ENCODE assay signal across 1 cellular context in the genomic region with DNA sequence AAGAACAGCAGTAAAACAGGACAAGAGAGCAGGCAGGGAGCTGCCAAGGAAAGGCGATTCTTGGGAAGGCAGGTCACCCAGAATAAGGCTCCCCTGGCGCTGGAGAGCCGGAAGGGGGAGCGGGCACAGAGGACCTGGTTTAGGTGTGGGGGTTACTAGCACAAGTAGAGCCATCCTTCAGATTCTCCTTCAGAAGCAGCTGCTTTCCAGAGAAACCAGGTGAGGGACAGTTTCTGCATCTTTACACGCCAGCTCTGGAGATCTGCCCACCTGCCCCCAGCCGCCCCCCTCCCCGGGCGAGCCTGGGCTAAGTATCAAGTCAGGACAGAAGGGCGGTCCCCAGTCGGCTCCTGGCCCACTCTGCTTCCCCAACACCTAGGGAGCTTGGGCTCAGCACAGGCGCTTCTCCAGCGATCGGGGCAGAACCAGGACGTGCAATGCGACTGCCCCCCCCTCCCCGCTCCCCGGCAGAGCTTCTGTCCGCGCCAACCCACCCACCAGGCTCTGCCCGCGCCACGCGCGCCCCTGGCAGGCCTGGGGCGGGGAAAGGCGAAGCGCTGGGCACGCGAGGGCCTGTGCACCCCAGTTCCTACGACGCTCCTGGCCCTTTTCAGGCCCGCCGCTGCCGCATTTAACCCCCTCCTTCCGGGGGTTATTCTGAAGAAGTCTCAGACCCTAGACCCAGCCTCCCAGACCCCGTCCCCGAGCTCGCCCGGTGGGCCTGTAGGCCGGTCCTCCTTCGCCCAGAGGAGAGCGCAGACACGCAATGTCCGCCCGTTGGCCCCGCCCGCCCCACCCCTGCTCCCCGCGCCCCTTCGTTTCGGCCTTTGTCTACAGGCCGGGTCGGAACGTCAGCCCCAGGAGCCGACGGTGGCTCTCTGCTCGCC.
TF ChIP-seq lines count a peak whose summit lies in the region.

No MANE protein-coding gene starts in this region.

TF ChIP-seq in H1, 55 proteins besides CTCF, POLR2A, EP300 and RAD21:
- TF ChIP-seq YY1 (IDR thresholded peaks at IDR 0.05; ENCODE audit: low read depth, low read length) (no peak), RNF2 (IDR thresholded peaks at IDR 0.05; ENCODE audit: borderline replicate concordance, low read depth, low read length, missing control alignments, poor library complexity, severe bottlenecking) (peak; percentile 92), ZNF274 (IDR thresholded peaks at IDR 0.05; ENCODE audit: borderline replicate concordance, extremely low read depth, low read length) (no peak), NANOG (IDR thresholded peaks at IDR 0.05; ENCODE audit: insufficient read depth, low read depth, low read length, poor library complexity, severe bottlenecking) (no peak), SUZ12 (IDR thresholded peaks at IDR 0.05; ENCODE audit: low read length) (peak; percentile 65; the same call in 1 of the 2 replicates), TCF12 (IDR thresholded peaks at IDR 0.05; ENCODE audit: low read depth, low read length) (no peak), TAF7 (optimal IDR thresholded peaks at IDR 0.05; ENCODE audit: borderline replicate concordance, low read depth, low read length) (no peak), SIN3A (conservative IDR thresholded peaks at IDR 0.05 in 1 of 2, IDR thresholded peaks at IDR 0.05 in 1 of 2; ENCODE audit: low read depth in 1 of 2, low read length in 2 of 2) (no peak), KDM5A (IDR thresholded peaks at IDR 0.05; ENCODE audit: low read length) (no peak), MAFK (IDR thresholded peaks at IDR 0.05; ENCODE audit: low read depth, low read length) (no peak), SAP30 (IDR thresholded peaks at IDR 0.05; ENCODE audit: insufficient read depth, insufficient replicate concordance, low read length) (no peak), RFX5 (IDR thresholded peaks at IDR 0.05; ENCODE audit: borderline replicate concordance, low read depth, low read length) (no peak), ASH2L (IDR thresholded peaks at IDR 0.05; ENCODE audit: low read length) (no peak), SP4 (IDR thresholded peaks at IDR 0.05; ENCODE audit: low read length) (no peak), CBX8 (IDR thresholded peaks at IDR 0.05; ENCODE audit: borderline replicate concordance, low read depth, low read length) (peak; percentile 77; the same call in 1 of the 2 replicates), EZH2 (IDR thresholded peaks at IDR 0.05; ENCODE audit: low read depth, low read length, severe bottlenecking) (peak; percentile 53), SP2 (IDR thresholded peaks at IDR 0.05; ENCODE audit: low read length) (no peak), SRF (IDR thresholded peaks at IDR 0.05; ENCODE audit: low read depth, low read length) (no peak), KDM1A (IDR thresholded peaks at IDR 0.05; ENCODE audit: borderline replicate concordance, low read length) (no peak), BRCA1 (IDR thresholded peaks at IDR 0.05; ENCODE audit: low read depth, low read length) (no peak), BACH1 (IDR thresholded peaks at IDR 0.05; ENCODE audit: low read length) (no peak), POU5F1 (IDR thresholded peaks at IDR 0.05; ENCODE audit: low read depth, low read length) (no peak), HDAC2 (IDR thresholded peaks at IDR 0.05; ENCODE audit: borderline replicate concordance in 1 of 2, low read depth in 2 of 2, low read length in 2 of 2) (no peak)
- TF ChIP-seq, protein P1, sequence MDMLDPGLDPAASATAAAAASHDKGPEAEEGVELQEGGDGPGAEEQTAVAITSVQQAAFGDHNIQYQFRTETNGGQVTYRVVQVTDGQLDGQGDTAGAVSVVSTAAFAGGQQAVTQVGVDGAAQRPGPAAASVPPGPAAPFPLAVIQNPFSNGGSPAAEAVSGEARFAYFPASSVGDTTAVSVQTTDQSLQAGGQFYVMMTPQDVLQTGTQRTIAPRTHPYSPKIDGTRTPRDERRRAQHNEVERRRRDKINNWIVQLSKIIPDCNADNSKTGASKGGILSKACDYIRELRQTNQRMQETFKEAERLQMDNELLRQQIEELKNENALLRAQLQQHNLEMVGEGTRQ (IDR thresholded peaks at IDR 0.05; ENCODE audit: low read length), result no peak
- TF ChIP-seq, protein P2, sequence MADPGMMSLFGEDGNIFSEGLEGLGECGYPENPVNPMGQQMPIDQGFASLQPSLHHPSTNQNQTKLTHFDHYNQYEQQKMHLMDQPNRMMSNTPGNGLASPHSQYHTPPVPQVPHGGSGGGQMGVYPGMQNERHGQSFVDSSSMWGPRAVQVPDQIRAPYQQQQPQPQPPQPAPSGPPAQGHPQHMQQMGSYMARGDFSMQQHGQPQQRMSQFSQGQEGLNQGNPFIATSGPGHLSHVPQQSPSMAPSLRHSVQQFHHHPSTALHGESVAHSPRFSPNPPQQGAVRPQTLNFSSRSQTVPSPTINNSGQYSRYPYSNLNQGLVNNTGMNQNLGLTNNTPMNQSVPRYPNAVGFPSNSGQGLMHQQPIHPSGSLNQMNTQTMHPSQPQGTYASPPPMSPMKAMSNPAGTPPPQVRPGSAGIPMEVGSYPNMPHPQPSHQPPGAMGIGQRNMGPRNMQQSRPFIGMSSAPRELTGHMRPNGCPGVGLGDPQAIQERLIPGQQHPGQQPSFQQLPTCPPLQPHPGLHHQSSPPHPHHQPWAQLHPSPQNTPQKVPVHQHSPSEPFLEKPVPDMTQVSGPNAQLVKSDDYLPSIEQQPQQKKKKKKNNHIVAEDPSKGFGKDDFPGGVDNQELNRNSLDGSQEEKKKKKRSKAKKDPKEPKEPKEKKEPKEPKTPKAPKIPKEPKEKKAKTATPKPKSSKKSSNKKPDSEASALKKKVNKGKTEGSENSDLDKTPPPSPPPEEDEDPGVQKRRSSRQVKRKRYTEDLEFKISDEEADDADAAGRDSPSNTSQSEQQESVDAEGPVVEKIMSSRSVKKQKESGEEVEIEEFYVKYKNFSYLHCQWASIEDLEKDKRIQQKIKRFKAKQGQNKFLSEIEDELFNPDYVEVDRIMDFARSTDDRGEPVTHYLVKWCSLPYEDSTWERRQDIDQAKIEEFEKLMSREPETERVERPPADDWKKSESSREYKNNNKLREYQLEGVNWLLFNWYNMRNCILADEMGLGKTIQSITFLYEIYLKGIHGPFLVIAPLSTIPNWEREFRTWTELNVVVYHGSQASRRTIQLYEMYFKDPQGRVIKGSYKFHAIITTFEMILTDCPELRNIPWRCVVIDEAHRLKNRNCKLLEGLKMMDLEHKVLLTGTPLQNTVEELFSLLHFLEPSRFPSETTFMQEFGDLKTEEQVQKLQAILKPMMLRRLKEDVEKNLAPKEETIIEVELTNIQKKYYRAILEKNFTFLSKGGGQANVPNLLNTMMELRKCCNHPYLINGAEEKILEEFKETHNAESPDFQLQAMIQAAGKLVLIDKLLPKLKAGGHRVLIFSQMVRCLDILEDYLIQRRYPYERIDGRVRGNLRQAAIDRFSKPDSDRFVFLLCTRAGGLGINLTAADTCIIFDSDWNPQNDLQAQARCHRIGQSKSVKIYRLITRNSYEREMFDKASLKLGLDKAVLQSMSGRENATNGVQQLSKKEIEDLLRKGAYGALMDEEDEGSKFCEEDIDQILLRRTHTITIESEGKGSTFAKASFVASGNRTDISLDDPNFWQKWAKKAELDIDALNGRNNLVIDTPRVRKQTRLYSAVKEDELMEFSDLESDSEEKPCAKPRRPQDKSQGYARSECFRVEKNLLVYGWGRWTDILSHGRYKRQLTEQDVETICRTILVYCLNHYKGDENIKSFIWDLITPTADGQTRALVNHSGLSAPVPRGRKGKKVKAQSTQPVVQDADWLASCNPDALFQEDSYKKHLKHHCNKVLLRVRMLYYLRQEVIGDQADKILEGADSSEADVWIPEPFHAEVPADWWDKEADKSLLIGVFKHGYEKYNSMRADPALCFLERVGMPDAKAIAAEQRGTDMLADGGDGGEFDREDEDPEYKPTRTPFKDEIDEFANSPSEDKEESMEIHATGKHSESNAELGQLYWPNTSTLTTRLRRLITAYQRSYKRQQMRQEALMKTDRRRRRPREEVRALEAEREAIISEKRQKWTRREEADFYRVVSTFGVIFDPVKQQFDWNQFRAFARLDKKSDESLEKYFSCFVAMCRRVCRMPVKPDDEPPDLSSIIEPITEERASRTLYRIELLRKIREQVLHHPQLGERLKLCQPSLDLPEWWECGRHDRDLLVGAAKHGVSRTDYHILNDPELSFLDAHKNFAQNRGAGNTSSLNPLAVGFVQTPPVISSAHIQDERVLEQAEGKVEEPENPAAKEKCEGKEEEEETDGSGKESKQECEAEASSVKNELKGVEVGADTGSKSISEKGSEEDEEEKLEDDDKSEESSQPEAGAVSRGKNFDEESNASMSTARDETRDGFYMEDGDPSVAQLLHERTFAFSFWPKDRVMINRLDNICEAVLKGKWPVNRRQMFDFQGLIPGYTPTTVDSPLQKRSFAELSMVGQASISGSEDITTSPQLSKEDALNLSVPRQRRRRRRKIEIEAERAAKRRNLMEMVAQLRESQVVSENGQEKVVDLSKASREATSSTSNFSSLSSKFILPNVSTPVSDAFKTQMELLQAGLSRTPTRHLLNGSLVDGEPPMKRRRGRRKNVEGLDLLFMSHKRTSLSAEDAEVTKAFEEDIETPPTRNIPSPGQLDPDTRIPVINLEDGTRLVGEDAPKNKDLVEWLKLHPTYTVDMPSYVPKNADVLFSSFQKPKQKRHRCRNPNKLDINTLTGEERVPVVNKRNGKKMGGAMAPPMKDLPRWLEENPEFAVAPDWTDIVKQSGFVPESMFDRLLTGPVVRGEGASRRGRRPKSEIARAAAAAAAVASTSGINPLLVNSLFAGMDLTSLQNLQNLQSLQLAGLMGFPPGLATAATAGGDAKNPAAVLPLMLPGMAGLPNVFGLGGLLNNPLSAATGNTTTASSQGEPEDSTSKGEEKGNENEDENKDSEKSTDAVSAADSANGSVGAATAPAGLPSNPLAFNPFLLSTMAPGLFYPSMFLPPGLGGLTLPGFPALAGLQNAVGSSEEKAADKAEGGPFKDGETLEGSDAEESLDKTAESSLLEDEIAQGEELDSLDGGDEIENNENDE (IDR thresholded peaks at IDR 0.05; ENCODE audit: insufficient replicate concordance, low read length), result no peak
TF ChIP-seq in H1: peak in this region for 4.
